8 cellular contexts compared by ENCODE assay signal in the genomic region with DNA sequence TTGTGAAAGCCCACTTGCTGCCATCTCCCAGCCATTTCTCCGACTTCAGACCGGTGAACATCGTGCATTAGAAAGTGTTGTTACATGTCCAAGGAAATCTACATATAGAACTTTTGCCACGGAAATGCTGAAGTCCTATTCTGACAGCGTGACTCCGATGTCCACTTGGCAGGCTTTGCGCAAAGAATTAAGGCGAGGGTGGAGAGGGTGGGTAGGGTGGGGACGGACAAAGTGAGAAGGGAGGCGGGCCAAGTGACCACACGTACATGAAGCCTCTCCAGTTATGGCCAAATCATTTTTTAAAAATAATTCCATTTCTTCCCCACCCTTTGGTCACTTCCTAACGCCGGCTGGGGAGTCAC. TPM values are rescaled to one million over a fixed set of nuclear protein-coding genes. Genes with fewer than 3 reads are reported as not detected.
DNase-seq lines count a peak whose midpoint lies in the region; ATAC-seq, FAIRE-seq and TF ChIP-seq lines count a peak whose summit lies in the region.

No MANE protein-coding gene starts in this region.

- peak overlapping the region; percentile 85 for H3K4me3 Mint-ChIP-seq in stimulated activated naive CD8-positive, alpha-beta T cell treated with anti-CD3 and anti-CD28 coated beads, Interleukin-15, Interleukin-2, amounts not matched to agents 100 ng/mL and 50 ng/mL, for 24 hours

- intact Hi-C loops in body of pancreas (cut with DNase I): no loop called here

- H3K4me3 ChIP-seq in body of pancreas: peak overlapping the region in 1 of 2 donors; percentile 67
- peak overlapping the region; percentile 73 for H3K4me3 ChIP-seq in mesodermal cell (ENCODE audit: extremely low read depth, insufficient read depth, low read length, poor library complexity, severe bottlenecking)

- ATAC-seq in stimulated activated naive CD8-positive, alpha-beta T cell treated with anti-CD3 and anti-CD28 coated beads, Interleukin-15, Interleukin-2, amounts not matched to agents 100 U/mL and 50 U/mL, for 24 hours: no peak
- no peak for ATAC-seq in body of pancreas

- H3K36me3 Mint-ChIP-seq in stimulated activated naive CD8-positive, alpha-beta T cell treated with anti-CD3 and anti-CD28 coated beads, Interleukin-15, Interleukin-2, amounts not matched to agents 100 ng/mL and 50 ng/mL, for 24 hours (ENCODE audit: low read depth): no peaks in the 10 kb centered on the region

- H3K9me3 ChIP-seq in body of pancreas (no peaks in the 10 kb centered on the region), mesodermal cell (ENCODE audit: control insufficient read depth, low read length) (no peaks in the 10 kb centered on the region)

- peaks cover 28% of the 10 kb centered on the region for H3K27me3 Mint-ChIP-seq in stimulated activated naive CD8-positive, alpha-beta T cell treated with anti-CD3 and anti-CD28 coated beads, Interleukin-15, Interleukin-2, amounts not matched to agents 100 ng/mL and 50 ng/mL, for 24 hours

- FAIRE-seq in H54 (lab: Jason Lieb, UNC): no peak

- H3K4me1 Mint-ChIP-seq in stimulated activated naive CD8-positive, alpha-beta T cell treated with anti-CD3 and anti-CD28 coated beads, Interleukin-15, Interleukin-2, amounts not matched to agents 100 ng/mL and 50 ng/mL, for 24 hours (ENCODE audit: low read depth): peaks cover 20% of the 10 kb centered on the region

- H3K4me1 ChIP-seq in body of pancreas (peaks cover 43% of the 10 kb centered on the region), mesodermal cell (ENCODE audit: control insufficient read depth, insufficient read depth, low read length, poor library complexity, severe bottlenecking) (no peaks in the 10 kb centered on the region)

- H3K27me3 ChIP-seq in body of pancreas: no peaks in the 10 kb centered on the region

- WGBS in body of pancreas, 2 donors: 0 to 2% methylated on average over 12 to 13 of the region's 13 CpGs
- WGBS in mesodermal cell (ENCODE audit: insufficient coverage in 2 of 2), 2 experiments: 5 to 10% methylated on average over 4 to 8 of the region's 13 CpGs

- DNase-seq in stimulated activated naive CD8-positive, alpha-beta T cell treated with anti-CD3 and anti-CD28 coated beads, Interleukin-15, Interleukin-2, amounts not matched to agents 100 U/mL and 50 U/mL, for 24 hours: no peak
- DNase-seq in body of pancreas: no peak
- DNase-seq in DMS79 treated with DMSO at 0.1 percent for 48 hours (lab: John Stamatoyannopoulos, UW): no peak
- DNase-seq in COLO829 (ENCODE audit: low spot score): no peak
- no peak for DNase-seq in stimulated activated naive CD4-positive, alpha-beta T cell (lab: John Stamatoyannopoulos, UW)
- DNase-seq in H54 (ENCODE audit: insufficient read length, low spot score): no peak

- peak overlapping the region; percentile 22 for H3K27ac Mint-ChIP-seq in stimulated activated naive CD8-positive, alpha-beta T cell treated with anti-CD3 and anti-CD28 coated beads, Interleukin-15, Interleukin-2, amounts not matched to agents 100 ng/mL and 50 ng/mL, for 24 hours

- TF ChIP-seq CTCF in body of pancreas (IDR thresholded peaks at IDR 0.05): no peak

- no peaks in the 10 kb centered on the region for H3K9me3 Mint-ChIP-seq in stimulated activated naive CD8-positive, alpha-beta T cell treated with anti-CD3 and anti-CD28 coated beads, Interleukin-15, Interleukin-2, amounts not matched to agents 100 ng/mL and 50 ng/mL, for 24 hours

- H3K27ac ChIP-seq in body of pancreas (peak overlapping the region; percentile 84 to 94 (median 92)), mesodermal cell (ENCODE audit: low read depth, low read length, severe bottlenecking) (no peak overlapping the region)

- no peaks in the 10 kb centered on the region for H3K36me3 ChIP-seq in body of pancreas (replicated peaks in 1 of 2; ENCODE audit: insufficient read depth in 1 of 2, low read depth in 2 of 2)
- no peaks in the 10 kb centered on the region for H3K36me3 ChIP-seq in mesodermal cell (ENCODE audit: control insufficient read depth, insufficient read depth, low read length)

- TF ChIP-seq POLR2A in body of pancreas (IDR thresholded peaks at IDR 0.05) (no peak), H54 (IDR thresholded peaks at IDR 0.05; ENCODE audit: low read depth, low read length) (no peak)

RNA-seq across cellular contexts. Expression of a gene that starts 0.5 kb away (rescaled TPM):
- total RNA-seq in body of pancreas: 10 to 100 TPM; 48.8 to 51.1 TPM
- polyA plus RNA-seq in mesodermal cell (2013, experiment 1 of 2): 35.6 TPM
- polyA plus RNA-seq in mesodermal cell (2013, experiment 2 of 2): 38.0 TPM
